ENCODE assay signal across 25 cellular contexts in genomic region chr4:8374851-8375649, GRCh38.
"Had no signal": no experiment of that assay in that cellular context is flagged by ENCODE, and none has a peak within 500 bp of the region (broad histone marks: within the 10 kb centered on the region; RNA-seq: fewer than 3 reads in every experiment).

No MANE protein-coding gene starts in this region.

- H3K27ac ChIP-seq: ascending aorta, breast epithelium, gastroesophageal sphincter, pancreas, tibial nerve, vagina had no signal

- H3K4me3 ChIP-seq: ascending aorta, breast epithelium, gastroesophageal sphincter, pancreas, smooth muscle cell, tibial nerve, vagina had no signal

- H3K27me3 Mint-ChIP-seq: activated naive CD4-positive, alpha-beta T cell treated with anti-CD3 and anti-CD28 coated beads, Interleukin-2, amount 10 ng/mL, durations not matched to agents 7 days and 5 days; activated naive CD8-positive, alpha-beta T cell treated with anti-CD3 and anti-CD28 coated beads, Interleukin-2, amount 50 U/mL, for 24 hours; dendritic cell treated with granulocyte-macrophage colony-stimulating factor and Interleukin-4, amounts not matched to agents 40 ng/mL and 50 ng/mL, for 4 days had no signal

- H3K9me3 Mint-ChIP-seq: activated naive CD4-positive, alpha-beta T cell treated with anti-CD3 and anti-CD28 coated beads, Interleukin-2, amount 10 ng/mL, durations not matched to agents 7 days and 5 days; activated naive CD8-positive, alpha-beta T cell treated with anti-CD3 and anti-CD28 coated beads, Interleukin-2, amount 50 U/mL, for 24 hours; dendritic cell treated with granulocyte-macrophage colony-stimulating factor and Interleukin-4, amounts not matched to agents 40 ng/mL and 50 ng/mL, for 4 days; neural crest cell had no signal

- H3K27me3 ChIP-seq: ascending aorta, breast epithelium, gastroesophageal sphincter, pancreas, tibial nerve, vagina had no signal

- H3K27ac Mint-ChIP-seq: activated naive CD4-positive, alpha-beta T cell treated with anti-CD3 and anti-CD28 coated beads, Interleukin-2, amount 10 ng/mL, durations not matched to agents 7 days and 5 days; activated naive CD8-positive, alpha-beta T cell treated with anti-CD3 and anti-CD28 coated beads, Interleukin-2, amount 50 U/mL, for 24 hours; dendritic cell treated with granulocyte-macrophage colony-stimulating factor and Interleukin-4, amounts not matched to agents 40 ng/mL and 50 ng/mL, for 4 days had no signal

- H3K36me3 Mint-ChIP-seq: activated naive CD4-positive, alpha-beta T cell treated with anti-CD3 and anti-CD28 coated beads, Interleukin-2, amount 10 ng/mL, durations not matched to agents 7 days and 5 days had no signal

- H3K4me1 Mint-ChIP-seq: activated naive CD4-positive, alpha-beta T cell treated with anti-CD3 and anti-CD28 coated beads, Interleukin-2, amount 10 ng/mL, durations not matched to agents 7 days and 5 days; activated naive CD8-positive, alpha-beta T cell treated with anti-CD3 and anti-CD28 coated beads, Interleukin-2, amount 50 U/mL, for 24 hours; neural crest cell had no signal

- H3K4me1 ChIP-seq: ascending aorta, breast epithelium, pancreas, tibial nerve, vagina had no signal

- H3K36me3 ChIP-seq: breast epithelium, pancreas had no signal

- ATAC-seq: activated CD4-positive, CD25-positive, alpha-beta regulatory T cell treated with anti-CD3 and anti-CD28 coated beads, Interleukin-2, amount 50 U/mL, for 24 hours; activated naive CD8-positive, alpha-beta T cell treated with anti-CD3 and anti-CD28 coated beads, Interleukin-2, amount 50 U/mL, for 24 hours; esophagus mucosa; gastroesophageal sphincter; pancreas; sciatic nerve had no signal

- DNase-seq: activated CD4-positive, alpha-beta T cell treated with anti-CD3 and anti-CD28 coated beads, Interleukin-2, amount 50 U/mL, for 1 hour; activated CD8-positive, alpha-beta memory T cell treated with anti-CD3 and anti-CD28 coated beads for 24 hours; activated CD8-positive, alpha-beta memory T cell treated with anti-CD3 and anti-CD28 coated beads, Interleukin-2, amount 50 U/mL, for 48 hours; activated effector memory CD4-positive, alpha-beta T cell treated with Interleukin-2 at 50 U/mL for 16 hours; activated naive CD4-positive, alpha-beta T cell treated with anti-CD3 and anti-CD28 coated beads, Interleukin-2, amount 10 ng/mL, durations not matched to agents 7 days and 5 days; activated naive CD8-positive, alpha-beta T cell treated with anti-CD3 and anti-CD28 coated beads, Interleukin-2, amount 50 U/mL, for 24 hours; activated T-cell treated with anti-CD3 and anti-CD28 coated beads, Interleukin-2, amount 50 U/mL, for 48 hours; cerebellar nuclear complex; effector CD8-positive, alpha-beta T cell; midbrain; stimulated activated CD4-positive, alpha-beta T cell treated with anti-CD3 and anti-CD28 coated beads, Interleukin-4, amount 100 ng/mL, for 4 hours; stimulated activated naive CD4-positive, alpha-beta T cell; T1000 had no signal

- H3K4me3 Mint-ChIP-seq: activated naive CD4-positive, alpha-beta T cell treated with anti-CD3 and anti-CD28 coated beads, Interleukin-2, amount 10 ng/mL, durations not matched to agents 7 days and 5 days; activated naive CD8-positive, alpha-beta T cell treated with anti-CD3 and anti-CD28 coated beads, Interleukin-2, amount 50 U/mL, for 24 hours; dendritic cell treated with granulocyte-macrophage colony-stimulating factor and Interleukin-4, amounts not matched to agents 40 ng/mL and 50 ng/mL, for 4 days; neural crest cell had no signal

- H3K4me2 ChIP-seq: smooth muscle cell had no signal

- H3K9me3 ChIP-seq: ascending aorta, breast epithelium, gastroesophageal sphincter, pancreas, tibial nerve, vagina had no signal
